31 cellular contexts compared by ENCODE assay signal in the genomic region with DNA sequence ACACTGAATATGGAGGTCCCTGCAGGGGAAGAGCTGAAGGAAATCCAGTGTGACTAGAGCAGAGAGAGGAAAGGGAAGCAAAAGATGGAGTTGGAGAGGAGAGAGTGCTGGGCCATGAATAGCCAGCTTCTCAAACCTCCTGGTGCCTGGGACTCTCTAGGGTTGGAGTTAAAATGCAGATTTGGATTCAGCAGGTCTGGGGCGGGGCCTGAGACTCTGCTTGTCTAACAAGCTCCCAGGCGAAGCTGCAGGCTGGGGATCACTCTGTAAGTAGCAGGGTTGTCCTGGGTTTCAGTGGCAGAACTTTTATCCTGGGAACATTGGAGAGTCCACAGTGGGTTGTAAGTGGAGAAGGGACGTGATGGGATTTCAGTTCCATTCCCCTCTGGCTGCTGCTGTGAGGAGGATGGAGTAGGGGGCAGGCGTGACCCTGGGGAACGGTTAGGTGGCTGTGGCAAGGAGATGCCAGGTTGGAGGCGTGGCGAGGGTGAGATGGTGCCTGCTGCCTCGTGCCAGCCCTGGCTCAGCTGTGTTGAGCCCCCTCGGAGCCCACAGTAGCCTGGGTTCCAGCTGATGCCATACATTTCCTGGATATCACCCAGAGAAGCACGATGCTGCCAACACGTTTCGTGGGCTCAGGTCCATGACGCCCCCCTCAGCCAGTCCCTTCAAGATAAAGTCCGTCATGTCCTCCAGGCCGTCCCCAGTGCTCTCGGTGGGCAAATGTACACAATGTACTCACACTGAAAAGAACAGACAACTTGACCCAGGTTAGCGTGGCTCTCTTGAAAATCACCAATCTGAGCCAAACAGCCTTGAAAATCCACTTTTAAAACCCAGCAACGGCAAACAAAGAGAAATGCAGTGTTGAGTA.
DNase-seq lines count a peak whose midpoint lies in the region; ATAC-seq and TF ChIP-seq lines count a peak whose summit lies in the region.
"Had no signal": no experiment of that assay in that cellular context is flagged by ENCODE, and none has a peak within 500 bp of the region (broad histone marks: within the 10 kb centered on the region; RNA-seq: fewer than 3 reads in every experiment).

No MANE protein-coding gene starts in this region.

- no peaks in the 10 kb centered on the region for H3K4me1 Mint-ChIP-seq in activated CD8-positive, alpha-beta T cell treated with anti-CD3 and anti-CD28 coated beads for 36 hours (ENCODE audit: low read depth)
- peaks cover 4% of the 10 kb centered on the region for H3K4me1 Mint-ChIP-seq in activated CD8-positive, alpha-beta T cell treated with anti-CD3 and anti-CD28 coated beads, Interleukin-2, amount 10 ng/mL, durations not matched to agents 7 days and 5 days (ENCODE audit: low read depth)
- peaks cover 17% of the 10 kb centered on the region for H3K4me1 Mint-ChIP-seq in T-helper 17 cell
- H3K4me1 Mint-ChIP-seq: CD14-positive monocyte had no signal

- H3K36me3 ChIP-seq in muscle layer of colon (ENCODE audit: insufficient read depth, low read length) = peaks cover 55% of the 10 kb centered on the region
- H3K36me3 ChIP-seq in thyroid gland = peaks cover 0 to 4% of the 10 kb centered on the region in 2 donors
- peaks cover 0 to 86% (median 54%) of the 10 kb centered on the region in 4 donors for H3K36me3 ChIP-seq in upper lobe of left lung
- H3K36me3 ChIP-seq: breast epithelium had no signal

- no peak for ATAC-seq in activated CD8-positive, alpha-beta T cell treated with anti-CD3 and anti-CD28 coated beads for 36 hours
- no peak for ATAC-seq in activated CD8-positive, alpha-beta T cell treated with anti-CD3 and anti-CD28 coated beads, Interleukin-2, amount 10 ng/mL, durations not matched to agents 7 days and 5 days
- ATAC-seq in T-helper 17 cell (no peak), foreskin keratinocyte (no peak), upper lobe of left lung (ENCODE audit: low FRiP score in 2 of 2) (no peak)
- ATAC-seq: activated T-cell treated with anti-CD3 and anti-CD28 coated beads, Interleukin-2, amount 50 U/mL, for 72 hours; left lung had no signal

- peaks cover 22% of the 10 kb centered on the region for H3K4me1 ChIP-seq in muscle layer of colon (ENCODE audit: insufficient read depth, low read length)
- peaks cover 71 to 83% of the 10 kb centered on the region in 2 donors for H3K4me1 ChIP-seq in thyroid gland
- no peaks in the 10 kb centered on the region for H3K4me1 ChIP-seq in foreskin keratinocyte
- H3K4me1 ChIP-seq in upper lobe of left lung = peaks cover 26 to 40% (median 29%) of the 10 kb centered on the region in 4 donors
- H3K4me1 ChIP-seq: breast epithelium, HAP-1, left lung had no signal

- POLR2A ChIA-PET in activated CD8-positive, alpha-beta T cell treated with anti-CD3 and anti-CD28 coated beads for 36 hours (lab: Charles Lee) = no interaction called here
- POLR2A ChIA-PET in activated CD8-positive, alpha-beta T cell treated with anti-CD3 and anti-CD28 coated beads, Interleukin-2, amount 10 ng/mL, durations not matched to agents 7 days and 5 days (lab: Charles Lee) = interaction anchor here (0.6 kb wide), 1 partner anchor 88 kb away, joined by 5 read pairs; no protein-coding TSS in a partner anchor

- intact Hi-C loops in activated CD8-positive, alpha-beta T cell treated with anti-CD3 and anti-CD28 coated beads for 36 hours (cut with micrococcal nuclease) = no loop called here
- intact Hi-C loops in thyroid gland (cut with DNase I) = no loop called here

- no peak overlapping the region for H3K4me3 ChIP-seq in muscle layer of colon (ENCODE audit: low read depth in 1 of 2, low read length in 2 of 2)
- no peak overlapping the region for H3K4me3 ChIP-seq in thyroid gland (replicated peaks in 1 of 3)
- H3K4me3 ChIP-seq in upper lobe of left lung = no peak overlapping the region
- H3K4me3 ChIP-seq: breast epithelium, coronary artery, esophagus muscularis mucosa, HAP-1, left lung had no signal

- H3K9me3 Mint-ChIP-seq in activated CD8-positive, alpha-beta T cell treated with anti-CD3 and anti-CD28 coated beads for 36 hours = no peaks in the 10 kb centered on the region
- no peaks in the 10 kb centered on the region for H3K9me3 Mint-ChIP-seq in activated CD8-positive, alpha-beta T cell treated with anti-CD3 and anti-CD28 coated beads, Interleukin-2, amount 10 ng/mL, durations not matched to agents 7 days and 5 days (ENCODE audit: insufficient read depth)
- H3K9me3 Mint-ChIP-seq: activated naive CD4-positive, alpha-beta T cell treated with anti-CD3 and anti-CD28 coated beads for 36 hours; activated T-cell treated with anti-CD3 and anti-CD28 coated beads, Interleukin-2, amount 50 U/mL, for 72 hours; CD14-positive monocyte; T-helper 1 cell treated with Interleukin-12 subunit alpha and Interleukin-12 subunit beta and Interleukin-4 antibody, amounts not matched to agents 30 μg/mL and 1 μg/mL, for 36 hours had no signal

- no peak overlapping the region for H3K9ac ChIP-seq in muscle layer of colon (ENCODE audit: low read length)
- H3K9ac ChIP-seq: SK-N-SH had no signal

- H3K27me3 Mint-ChIP-seq in activated CD8-positive, alpha-beta T cell treated with anti-CD3 and anti-CD28 coated beads for 36 hours = no peaks in the 10 kb centered on the region
- H3K27me3 Mint-ChIP-seq in activated CD8-positive, alpha-beta T cell treated with anti-CD3 and anti-CD28 coated beads, Interleukin-2, amount 10 ng/mL, durations not matched to agents 7 days and 5 days (ENCODE audit: low read depth) = no peaks in the 10 kb centered on the region
- H3K27me3 Mint-ChIP-seq in T-helper 17 cell = no peaks in the 10 kb centered on the region

- peak overlapping the region; percentile 13 for H3K27ac Mint-ChIP-seq in activated CD8-positive, alpha-beta T cell treated with anti-CD3 and anti-CD28 coated beads for 36 hours
- H3K27ac Mint-ChIP-seq in activated CD8-positive, alpha-beta T cell treated with anti-CD3 and anti-CD28 coated beads, Interleukin-2, amount 10 ng/mL, durations not matched to agents 7 days and 5 days = no peak overlapping the region
- H3K27ac Mint-ChIP-seq in T-helper 17 cell = peak overlapping the region; percentile 74
- H3K27ac Mint-ChIP-seq: activated naive CD4-positive, alpha-beta T cell treated with anti-CD3 and anti-CD28 coated beads for 36 hours; activated T-cell treated with anti-CD3 and anti-CD28 coated beads, Interleukin-2, amount 50 U/mL, for 72 hours; T-helper 1 cell treated with Interleukin-12 subunit alpha and Interleukin-12 subunit beta and Interleukin-4 antibody, amounts not matched to agents 30 μg/mL and 1 μg/mL, for 36 hours had no signal

- TF ChIP-seq POLR2A in thyroid gland (IDR thresholded peaks at IDR 0.05) = no peak
- no peak for TF ChIP-seq POLR2A in upper lobe of left lung (IDR thresholded peaks at IDR 0.05)

- no peak for TF ChIP-seq CTCF in activated CD8-positive, alpha-beta T cell treated with anti-CD3 and anti-CD28 coated beads for 36 hours (IDR thresholded peaks at IDR 0.05)
- TF ChIP-seq CTCF in thyroid gland (IDR thresholded peaks at IDR 0.05) (no peak), foreskin keratinocyte (conservative IDR thresholded peaks at IDR 0.05) (no peak), upper lobe of left lung (IDR thresholded peaks at IDR 0.05) (no peak)

- no peaks in the 10 kb centered on the region for H3K27me3 ChIP-seq in muscle layer of colon (ENCODE audit: control insufficient read depth in 1 of 2, insufficient read depth in 2 of 2, low read length in 2 of 2)
- no peaks in the 10 kb centered on the region for H3K27me3 ChIP-seq in thyroid gland
- no peaks in the 10 kb centered on the region for H3K27me3 ChIP-seq in foreskin keratinocyte
- no peaks in the 10 kb centered on the region for H3K27me3 ChIP-seq in upper lobe of left lung
- H3K27me3 ChIP-seq: breast epithelium, esophagus muscularis mucosa, left lung had no signal

- DNase-seq in activated CD8-positive, alpha-beta T cell treated with anti-CD3 and anti-CD28 coated beads for 36 hours = no peak
- DNase-seq in activated CD8-positive, alpha-beta T cell treated with anti-CD3 and anti-CD28 coated beads, Interleukin-2, amount 10 ng/mL, durations not matched to agents 7 days and 5 days = no peak
- DNase-seq in T-helper 17 cell (no peak), thyroid gland (peak; percentile 83 to 88), foreskin keratinocyte (no peak), NCI-H146 treated with DMSO at 0.1 percent for 48 hours (lab: John Stamatoyannopoulos, UW; ENCODE audit: unreplicated experiment) (no peak), upper lobe of left lung (no peak)
- DNase-seq: 8988T; activated CD4-positive, alpha-beta T cell treated with anti-CD3 and anti-CD28 coated beads for 1 hour; activated naive CD4-positive, alpha-beta T cell treated with anti-CD3 and anti-CD28 coated beads for 36 hours; activated T-cell treated with anti-CD3 and anti-CD28 coated beads, Interleukin-2, amount 50 U/mL, for 72 hours; amygdala; DND-41; hippocampal formation; immature natural killer cell; left lung; mesendoderm; NCI-H1436; NCI-H2107; NCI-H446; NCI-H82; SK-N-SH; small intestine; stimulated activated CD8-positive, alpha-beta memory T cell treated with anti-CD3 and anti-CD28 coated beads, Interleukin-4, amount 100 ng/mL, for 48 hours had no signal

- H3K9me3 ChIP-seq in T-helper 17 cell (ENCODE audit: control insufficient read depth, low read length, poor library complexity, severe bottlenecking) (no peaks in the 10 kb centered on the region), muscle layer of colon (ENCODE audit: low read length) (no peaks in the 10 kb centered on the region), thyroid gland (no peaks in the 10 kb centered on the region), upper lobe of left lung (no peaks in the 10 kb centered on the region)
- H3K9me3 ChIP-seq: breast epithelium, esophagus muscularis mucosa, HAP-1, left lung, SK-N-SH had no signal

- peak overlapping the region; percentile 12 for H3K27ac ChIP-seq in muscle layer of colon (ENCODE audit: low read depth, low read length)
- H3K27ac ChIP-seq in thyroid gland = peak overlapping the region; percentile 89 to 97 (median 89)
- H3K27ac ChIP-seq in foreskin keratinocyte = no peak overlapping the region
- no peak overlapping the region for H3K27ac ChIP-seq in upper lobe of left lung
- H3K27ac ChIP-seq: breast epithelium, coronary artery, esophagus muscularis mucosa, left lung had no signal

- 43 to 62% methylated on average over 13 to 18 of the region's 18 CpGs for WGBS in thyroid gland, 2 donors
- WGBS in upper lobe of left lung, 2 donors = 73 to 83% methylated on average over 14 to 18 of the region's 18 CpGs

- H3K4me3 Mint-ChIP-seq in activated CD8-positive, alpha-beta T cell treated with anti-CD3 and anti-CD28 coated beads for 36 hours = no peak overlapping the region
- no peak overlapping the region for H3K4me3 Mint-ChIP-seq in activated CD8-positive, alpha-beta T cell treated with anti-CD3 and anti-CD28 coated beads, Interleukin-2, amount 10 ng/mL, durations not matched to agents 7 days and 5 days
- H3K4me3 Mint-ChIP-seq in T-helper 17 cell = no peak overlapping the region
- H3K4me3 Mint-ChIP-seq: activated naive CD4-positive, alpha-beta T cell treated with anti-CD3 and anti-CD28 coated beads for 36 hours; activated T-cell treated with anti-CD3 and anti-CD28 coated beads, Interleukin-2, amount 50 U/mL, for 72 hours; CD14-positive monocyte; immature natural killer cell; T-helper 1 cell treated with Interleukin-12 subunit alpha and Interleukin-12 subunit beta and Interleukin-4 antibody, amounts not matched to agents 30 μg/mL and 1 μg/mL, for 36 hours had no signal

- CTCF ChIA-PET in activated CD8-positive, alpha-beta T cell treated with anti-CD3 and anti-CD28 coated beads for 36 hours (lab: Charles Lee) = interaction anchor here (0.8 kb wide), 1 partner anchor 272 kb away, joined by 3 read pairs; no protein-coding TSS in a partner anchor
- CTCF ChIA-PET in activated CD8-positive, alpha-beta T cell treated with anti-CD3 and anti-CD28 coated beads, Interleukin-2, amount 10 ng/mL, durations not matched to agents 7 days and 5 days (lab: Charles Lee) = interaction anchor here (0.6 kb wide), 1 partner anchor 21 kb away, joined by 3 read pairs; no protein-coding TSS in a partner anchor

- H3K36me3 Mint-ChIP-seq in activated CD8-positive, alpha-beta T cell treated with anti-CD3 and anti-CD28 coated beads for 36 hours (ENCODE audit: low read depth) = peaks cover 4% of the 10 kb centered on the region
- H3K36me3 Mint-ChIP-seq in activated CD8-positive, alpha-beta T cell treated with anti-CD3 and anti-CD28 coated beads, Interleukin-2, amount 10 ng/mL, durations not matched to agents 7 days and 5 days (ENCODE audit: low read depth) = peaks cover 29% of the 10 kb centered on the region
- peaks cover 9% of the 10 kb centered on the region for H3K36me3 Mint-ChIP-seq in T-helper 17 cell (ENCODE audit: low read depth)

- TF ChIP-seq EP300 in upper lobe of left lung (IDR thresholded peaks at IDR 0.05) = no peak

Comparison
In these comparisons a context has a peak if more than half of its experiments do, and no peak if none do; other contexts are left out.
1. DNase-seq: peak in thyroid gland (2 of 2); none in activated CD8-positive, alpha-beta T cell treated with anti-CD3 and anti-CD28 coated beads for 36 hours (single experiment), activated CD8-positive, alpha-beta T cell treated with anti-CD3 and anti-CD28 coated beads, Interleukin-2, amount 10 ng/mL, durations not matched to agents 7 days and 5 days (single experiment), T-helper 17 cell (0 of 3), foreskin keratinocyte (0 of 2), NCI-H146 treated with DMSO at 0.1 percent for 48 hours (single experiment) and upper lobe of left lung (0 of 2).
2. H3K27ac ChIP-seq: peak in muscle layer of colon (single experiment) and thyroid gland (3 of 3); none in foreskin keratinocyte (single experiment) and upper lobe of left lung (0 of 4).